8 cellular contexts compared by ENCODE assay signal in the genomic region with DNA sequence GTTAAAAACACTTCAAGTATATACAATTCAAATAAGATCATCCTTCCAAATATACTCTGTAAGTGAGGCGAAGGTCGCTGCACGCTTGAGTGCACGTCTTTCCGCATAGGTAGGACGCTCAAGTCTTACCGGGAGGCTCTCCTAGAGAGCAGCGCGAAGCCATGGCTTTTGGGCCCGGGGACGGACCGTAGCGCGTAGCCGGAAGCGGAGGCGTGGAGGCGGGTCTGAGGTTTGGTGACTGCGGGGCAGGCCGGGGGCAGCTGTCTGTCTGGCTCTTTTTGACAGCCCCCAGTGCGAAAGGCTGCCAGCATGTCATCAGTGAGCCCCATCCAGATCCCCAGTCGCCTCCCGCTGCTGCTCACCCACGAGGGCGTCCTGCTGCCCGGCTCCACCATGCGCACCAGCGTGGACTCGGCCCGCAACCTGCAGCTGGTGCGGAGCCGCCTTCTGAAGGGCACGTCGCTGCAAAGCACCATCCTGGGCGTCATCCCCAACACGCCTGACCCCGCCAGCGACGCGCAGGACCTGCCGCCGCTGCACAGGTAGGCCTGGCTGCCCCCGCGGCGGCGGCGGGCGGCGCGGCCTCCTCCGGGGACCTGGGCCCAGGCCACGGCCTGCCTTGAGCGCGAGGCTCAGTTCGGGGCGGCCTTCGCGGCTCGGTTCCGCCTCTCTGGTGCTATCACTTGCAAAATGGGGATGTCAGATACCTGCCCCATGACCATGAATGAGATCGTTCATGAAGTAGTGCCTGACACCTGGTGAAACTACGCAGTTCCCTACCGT. TPM values are rescaled to one million over a fixed set of nuclear protein-coding genes. Genes with fewer than 3 reads are reported as not detected.
DNase-seq lines count a peak whose midpoint lies in the region; ATAC-seq and TF ChIP-seq lines count a peak whose summit lies in the region.

A gene with protein sequence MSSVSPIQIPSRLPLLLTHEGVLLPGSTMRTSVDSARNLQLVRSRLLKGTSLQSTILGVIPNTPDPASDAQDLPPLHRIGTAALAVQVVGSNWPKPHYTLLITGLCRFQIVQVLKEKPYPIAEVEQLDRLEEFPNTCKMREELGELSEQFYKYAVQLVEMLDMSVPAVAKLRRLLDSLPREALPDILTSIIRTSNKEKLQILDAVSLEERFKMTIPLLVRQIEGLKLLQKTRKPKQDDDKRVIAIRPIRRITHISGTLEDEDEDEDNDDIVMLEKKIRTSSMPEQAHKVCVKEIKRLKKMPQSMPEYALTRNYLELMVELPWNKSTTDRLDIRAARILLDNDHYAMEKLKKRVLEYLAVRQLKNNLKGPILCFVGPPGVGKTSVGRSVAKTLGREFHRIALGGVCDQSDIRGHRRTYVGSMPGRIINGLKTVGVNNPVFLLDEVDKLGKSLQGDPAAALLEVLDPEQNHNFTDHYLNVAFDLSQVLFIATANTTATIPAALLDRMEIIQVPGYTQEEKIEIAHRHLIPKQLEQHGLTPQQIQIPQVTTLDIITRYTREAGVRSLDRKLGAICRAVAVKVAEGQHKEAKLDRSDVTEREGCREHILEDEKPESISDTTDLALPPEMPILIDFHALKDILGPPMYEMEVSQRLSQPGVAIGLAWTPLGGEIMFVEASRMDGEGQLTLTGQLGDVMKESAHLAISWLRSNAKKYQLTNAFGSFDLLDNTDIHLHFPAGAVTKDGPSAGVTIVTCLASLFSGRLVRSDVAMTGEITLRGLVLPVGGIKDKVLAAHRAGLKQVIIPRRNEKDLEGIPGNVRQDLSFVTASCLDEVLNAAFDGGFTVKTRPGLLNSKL (plus strand): TSS at position 221 of the 783 bp plus-strand sequence. CDS start 89 bp downstream, at position 310.

- H3K4me1 Mint-ChIP-seq in chondrocyte (ENCODE audit: low read depth), result peaks cover 28% of the 10 kb centered on the region

- peaks cover 10% of the 10 kb centered on the region for H3K9me3 Mint-ChIP-seq in chondrocyte (ENCODE audit: low read depth)

- no peaks in the 10 kb centered on the region for H3K36me3 ChIP-seq in kidney epithelial cell (ENCODE audit: control insufficient read depth, insufficient read depth, low read length)

- H3K27me3 ChIP-seq in kidney epithelial cell (ENCODE audit: control insufficient read depth, insufficient read depth, low read length), result no peaks in the 10 kb centered on the region

- no peak for TF ChIP-seq CTCF in chondrocyte (IDR thresholded peaks at IDR 0.05)
- no peak for TF ChIP-seq CTCF in kidney epithelial cell (IDR thresholded peaks at IDR 0.05; ENCODE audit: insufficient read depth, low read length, poor library complexity, severe bottlenecking)

- H3K4me3 ChIP-seq in kidney epithelial cell (ENCODE audit: low read depth, low read length), result peak within 1 kb of the TSS; percentile 100

- ATAC-seq in GM19035 (IDR thresholded peaks at IDR 0.05; ENCODE audit: unreplicated experiment) (peak; percentile 95), HG03354 (IDR thresholded peaks at IDR 0.05; ENCODE audit: poor library complexity, severe bottlenecking, unreplicated experiment) (peak; percentile 95)

- peak within 1 kb of the TSS; percentile 95 for H3K4me3 Mint-ChIP-seq in chondrocyte (ENCODE audit: unreplicated experiment)

- H3K27me3 Mint-ChIP-seq in chondrocyte (ENCODE audit: low read depth), result no peaks in the 10 kb centered on the region

- peak within 1 kb of the TSS; percentile 94 for H3K27ac Mint-ChIP-seq in chondrocyte (ENCODE audit: unreplicated experiment)

- H3K36me3 Mint-ChIP-seq in chondrocyte (ENCODE audit: low read depth), result no peaks in the 10 kb centered on the region

- DNase-seq in AG20443 (ENCODE audit: low spot score) (peak; percentile 94), NCI-H460 (ENCODE audit: extremely low read depth, low read depth) (peak; percentile 84), chondrocyte (ENCODE audit: low spot score) (peak; percentile 96), kidney epithelial cell (ENCODE audit: low read depth) (peak; percentile 48)
- peak; percentile 85 to 91 for DNase-seq in activated CD4-positive, alpha-beta T cell treated with anti-CD3 and anti-CD28 coated beads for 24 hours (ENCODE audit: low read depth in 2 of 2)
- DNase-seq in stimulated activated CD4-positive, alpha-beta T cell treated with anti-CD3 and anti-CD28 coated beads, Interleukin-15, amount 100 ng/mL, for 24 hours, result peak; percentile 95

RNA-seq across cellular contexts. Expression of the gene that starts here (rescaled TPM):
- total RNA-seq in NCI-H460 (2014; rRNA removed; shearing (Covaris generic)), result 44.8 and 49.5 TPM in 2 replicates
- polyA plus RNA-seq in NCI-H460 (2014; cell fraction: nucleus; rRNA removed), result 26.2 and 32.7 TPM in 2 replicates
- total RNA-seq in chondrocyte (53.1 to 77.6 TPM (median 53.4 TPM) in 3 replicates), kidney epithelial cell (29.1 and 36.2 TPM in 2 replicates)

Comparison
In these comparisons a context has a peak if more than half of its experiments do, and no peak if none do; other contexts are left out.
1. Peak in every context shown above with its lines: DNase-seq, ATAC-seq and H3K4me3 ChIP-seq.